Comparison of ENCODE assay signal across 8 cellular contexts in the genomic region with DNA sequence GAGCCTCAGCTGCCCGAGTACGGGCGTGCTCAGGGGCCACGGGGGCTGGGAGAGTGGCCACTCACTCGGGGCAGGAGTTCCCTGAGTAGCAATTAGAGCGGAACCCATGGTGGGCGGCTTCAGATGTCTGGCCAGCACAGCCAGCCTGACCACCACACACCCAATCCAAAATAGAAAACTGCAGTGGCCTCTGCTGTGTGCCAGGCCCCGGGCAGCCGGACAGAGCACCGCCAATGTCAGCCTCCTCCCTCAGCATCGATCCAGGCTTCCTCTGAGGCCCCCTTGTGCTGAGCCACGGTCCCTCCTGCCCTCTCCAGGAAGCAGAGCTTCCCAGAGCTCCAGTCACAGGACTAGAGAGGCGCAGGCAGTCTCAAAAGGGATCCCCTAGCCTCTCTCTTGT. TPM values are rescaled to one million over a fixed set of nuclear protein-coding genes. Genes with fewer than 3 reads are reported as not detected.
DNase-seq lines count a peak whose midpoint lies in the region; ATAC-seq and TF ChIP-seq lines count a peak whose summit lies in the region.
"Had no signal": no experiment of that assay in that cellular context is flagged by ENCODE, and none has a peak within 500 bp of the region (broad histone marks: within the 10 kb centered on the region; RNA-seq: fewer than 3 reads in every experiment).

No MANE protein-coding gene starts in this region.

- no peak overlapping the region for H3K9ac ChIP-seq in liver (ENCODE audit: low read depth in 1 of 2, low read length in 2 of 2)

- H3K36me3 ChIP-seq in liver (ENCODE audit: control insufficient read depth in 4 of 4, insufficient read depth in 3 of 4, low read depth in 1 of 4, low read length in 3 of 4) (no peaks in the 10 kb centered on the region), testis (ENCODE audit: low read depth, missing control alignments) (no peaks in the 10 kb centered on the region)

- peak overlapping the region; percentile 15 to 25 for H3K27ac ChIP-seq in coronary artery
- no peak overlapping the region for H3K27ac ChIP-seq in liver (ENCODE audit: low read depth in 1 of 2, low read length in 2 of 2)
- no peak overlapping the region for H3K27ac ChIP-seq in testis

- peaks cover 0 to 18% (median 3%) of the 10 kb centered on the region in 4 donors for H3K27me3 ChIP-seq in liver (ENCODE audit: control insufficient read depth in 4 of 4, insufficient read depth in 4 of 4, low read length in 3 of 4)
- H3K27me3 ChIP-seq in testis = no peaks in the 10 kb centered on the region

- H3K4me1 ChIP-seq in liver (ENCODE audit: control insufficient read depth in 4 of 4, insufficient read depth in 4 of 4, low read length in 3 of 4) (peaks cover 4 to 21% (median 10%) of the 10 kb centered on the region in 4 donors), testis (peaks cover 17% of the 10 kb centered on the region)

- H3K4me3 ChIP-seq in coronary artery (peak overlapping the region; percentile 80), liver (ENCODE audit: low read depth in 1 of 3, low read length in 3 of 3) (peak overlapping the region in 1 of 3 donors; percentile 49), testis (no peak overlapping the region)

- 37% methylated on average over 13 of the region's 13 CpGs for WGBS in liver
- WGBS in testis, 2 donors = 41 to 43% methylated on average over 10 to 13 of the region's 13 CpGs

- intact Hi-C loops in testis (cut with DNase I; ENCODE audit: low total_unique reads) = loop anchor here (10.0 kb wide), 1 partner anchor 168 kb away; no protein-coding TSS in a partner anchor

- peak; percentile 23 for DNase-seq in GOT3 (lab: John Stamatoyannopoulos, UW)
- DNase-seq in coronary artery (ENCODE audit: low spot score) = no peak
- DNase-seq in testis = peak; percentile 19
- no peak for DNase-seq in NCI-H2029 treated with DMSO at 0.1 percent for 48 hours (lab: John Stamatoyannopoulos, UW)
- no peak for DNase-seq in SIG-M5 (lab: John Stamatoyannopoulos, UW)

- no peak for TF ChIP-seq CTCF in coronary artery (IDR thresholded peaks at IDR 0.05)
- TF ChIP-seq CTCF in liver (IDR thresholded peaks at IDR 0.05; ENCODE audit: low read depth, low read length, missing input control) = no peak
- TF ChIP-seq CTCF in testis (IDR thresholded peaks at IDR 0.05) = no peak

- TF ChIP-seq POLR2A in testis (IDR thresholded peaks at IDR 0.05) = no peak

- H3K9me3 ChIP-seq in liver (ENCODE audit: control insufficient read depth in 4 of 4, low read length in 3 of 4) (no peaks in the 10 kb centered on the region), testis (no peaks in the 10 kb centered on the region)

- ATAC-seq in GM18861 (IDR thresholded peaks at IDR 0.05; ENCODE audit: unreplicated experiment) = no peak

- peak; percentile 21 to 44 for TF ChIP-seq RAD21 in liver (IDR thresholded peaks at IDR 0.05)

TF ChIP-seq in liver, 16 proteins besides CTCF, POLR2A, EP300 and RAD21:
- TF ChIP-seq, protein P1, sequence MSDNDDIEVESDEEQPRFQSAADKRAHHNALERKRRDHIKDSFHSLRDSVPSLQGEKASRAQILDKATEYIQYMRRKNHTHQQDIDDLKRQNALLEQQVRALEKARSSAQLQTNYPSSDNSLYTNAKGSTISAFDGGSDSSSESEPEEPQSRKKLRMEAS (IDR thresholded peaks at IDR 0.05) = no peak
- no peak for TF ChIP-seq RXRA (IDR thresholded peaks at IDR 0.05)
- TF ChIP-seq SP1 (IDR thresholded peaks at IDR 0.05) = no peak
- no peak for TF ChIP-seq FOXA2 (IDR thresholded peaks at IDR 0.05)
- TF ChIP-seq, protein P2, sequence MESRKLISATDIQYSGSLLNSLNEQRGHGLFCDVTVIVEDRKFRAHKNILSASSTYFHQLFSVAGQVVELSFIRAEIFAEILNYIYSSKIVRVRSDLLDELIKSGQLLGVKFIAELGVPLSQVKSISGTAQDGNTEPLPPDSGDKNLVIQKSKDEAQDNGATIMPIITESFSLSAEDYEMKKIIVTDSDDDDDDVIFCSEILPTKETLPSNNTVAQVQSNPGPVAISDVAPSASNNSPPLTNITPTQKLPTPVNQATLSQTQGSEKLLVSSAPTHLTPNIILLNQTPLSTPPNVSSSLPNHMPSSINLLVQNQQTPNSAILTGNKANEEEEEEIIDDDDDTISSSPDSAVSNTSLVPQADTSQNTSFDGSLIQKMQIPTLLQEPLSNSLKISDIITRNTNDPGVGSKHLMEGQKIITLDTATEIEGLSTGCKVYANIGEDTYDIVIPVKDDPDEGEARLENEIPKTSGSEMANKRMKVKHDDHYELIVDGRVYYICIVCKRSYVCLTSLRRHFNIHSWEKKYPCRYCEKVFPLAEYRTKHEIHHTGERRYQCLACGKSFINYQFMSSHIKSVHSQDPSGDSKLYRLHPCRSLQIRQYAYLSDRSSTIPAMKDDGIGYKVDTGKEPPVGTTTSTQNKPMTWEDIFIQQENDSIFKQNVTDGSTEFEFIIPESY (IDR thresholded peaks at IDR 0.05) = no peak
- TF ChIP-seq, protein P3, sequence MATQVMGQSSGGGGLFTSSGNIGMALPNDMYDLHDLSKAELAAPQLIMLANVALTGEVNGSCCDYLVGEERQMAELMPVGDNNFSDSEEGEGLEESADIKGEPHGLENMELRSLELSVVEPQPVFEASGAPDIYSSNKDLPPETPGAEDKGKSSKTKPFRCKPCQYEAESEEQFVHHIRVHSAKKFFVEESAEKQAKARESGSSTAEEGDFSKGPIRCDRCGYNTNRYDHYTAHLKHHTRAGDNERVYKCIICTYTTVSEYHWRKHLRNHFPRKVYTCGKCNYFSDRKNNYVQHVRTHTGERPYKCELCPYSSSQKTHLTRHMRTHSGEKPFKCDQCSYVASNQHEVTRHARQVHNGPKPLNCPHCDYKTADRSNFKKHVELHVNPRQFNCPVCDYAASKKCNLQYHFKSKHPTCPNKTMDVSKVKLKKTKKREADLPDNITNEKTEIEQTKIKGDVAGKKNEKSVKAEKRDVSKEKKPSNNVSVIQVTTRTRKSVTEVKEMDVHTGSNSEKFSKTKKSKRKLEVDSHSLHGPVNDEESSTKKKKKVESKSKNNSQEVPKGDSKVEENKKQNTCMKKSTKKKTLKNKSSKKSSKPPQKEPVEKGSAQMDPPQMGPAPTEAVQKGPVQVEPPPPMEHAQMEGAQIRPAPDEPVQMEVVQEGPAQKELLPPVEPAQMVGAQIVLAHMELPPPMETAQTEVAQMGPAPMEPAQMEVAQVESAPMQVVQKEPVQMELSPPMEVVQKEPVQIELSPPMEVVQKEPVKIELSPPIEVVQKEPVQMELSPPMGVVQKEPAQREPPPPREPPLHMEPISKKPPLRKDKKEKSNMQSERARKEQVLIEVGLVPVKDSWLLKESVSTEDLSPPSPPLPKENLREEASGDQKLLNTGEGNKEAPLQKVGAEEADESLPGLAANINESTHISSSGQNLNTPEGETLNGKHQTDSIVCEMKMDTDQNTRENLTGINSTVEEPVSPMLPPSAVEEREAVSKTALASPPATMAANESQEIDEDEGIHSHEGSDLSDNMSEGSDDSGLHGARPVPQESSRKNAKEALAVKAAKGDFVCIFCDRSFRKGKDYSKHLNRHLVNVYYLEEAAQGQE (IDR thresholded peaks at IDR 0.05) = no peak
- TF ChIP-seq HNF4A (conservative IDR thresholded peaks at IDR 0.05) = no peak
- no peak for TF ChIP-seq EGR1 (IDR thresholded peaks at IDR 0.05; ENCODE audit: low read depth in 2 of 2)
- no peak for TF ChIP-seq FOXA1 (IDR thresholded peaks at IDR 0.05)
- no peak for TF ChIP-seq GABPA (IDR thresholded peaks at IDR 0.05 in 1 of 2, conservative IDR thresholded peaks at IDR 0.05 in 1 of 2)
- TF ChIP-seq HNF4G (IDR thresholded peaks at IDR 0.05) = no peak
- no peak for TF ChIP-seq NR2F2 (IDR thresholded peaks at IDR 0.05)
- TF ChIP-seq JUND (IDR thresholded peaks at IDR 0.05) = no peak
- no peak for TF ChIP-seq TAF1 (conservative IDR thresholded peaks at IDR 0.05)
TF ChIP-seq in liver: peak in this region for 0.

RNA-seq across cellular contexts. Expression of a gene that starts 2.7 kb away (rescaled TPM):
- 10 to 100 TPM; 12.4 to 24.3 TPM for total RNA-seq in liver
- polyA plus RNA-seq in liver = 10 to 100 TPM in 1 of 2 donors, 1 to 10 TPM in 1; 2.7 to 11.6 TPM
- 10 to 100 TPM; 13.6 to 19.8 TPM for total RNA-seq in testis
- polyA plus RNA-seq in testis (ENCODE audit: insufficient read depth, low read depth, low replicate concordance) = 10.9 TPM
- total RNA-seq: MCF 10A had no signal

Comparison
In these comparisons a context has a peak if more than half of its experiments do, and no peak if none do; other contexts are left out.
1. DNase-seq: peak in GOT3 (single experiment) and testis (single experiment); none in coronary artery (single experiment), NCI-H2029 treated with DMSO at 0.1 percent for 48 hours (single experiment) and SIG-M5 (single experiment).
2. H3K27ac ChIP-seq: peak in coronary artery (2 of 2); none in liver (0 of 2) and testis (0 of 2).